In genomic region chr18:74310411-74310810, GRCh38 we compare ENCODE assay signal across 8 cellular contexts. TPM values are rescaled to one million over a fixed set of nuclear protein-coding genes. Genes with fewer than 3 reads are reported as not detected.
DNase-seq lines count a peak whose midpoint lies in the region; ATAC-seq and TF ChIP-seq lines count a peak whose summit lies in the region.

No MANE protein-coding gene starts in this region.

- ATAC-seq in GM18867 (IDR thresholded peaks at IDR 0.05; ENCODE audit: unreplicated experiment) (peak; percentile 96), left lung (peak; percentile 94)
- ATAC-seq in activated CD8-positive, alpha-beta T cell treated with anti-CD3 and anti-CD28 coated beads for 36 hours = peak; percentile 91

- CTCF ChIA-PET in activated CD8-positive, alpha-beta T cell treated with anti-CD3 and anti-CD28 coated beads for 36 hours (lab: Charles Lee) = interaction anchor here (0.6 to 2.5 kb wide), 10 partner anchors 11 to 189 kb away, joined by 3 to 13 read pairs (median 5); no protein-coding TSS in a partner anchor

- H3K27ac ChIP-seq in HL-60 (replicated peaks) = no peak overlapping the region
- no peak overlapping the region for H3K27ac ChIP-seq in left lung

- intact Hi-C loops in activated CD8-positive, alpha-beta T cell treated with anti-CD3 and anti-CD28 coated beads for 36 hours (cut with micrococcal nuclease) = no loop called here
- intact Hi-C loops in left lung (cut with DNase I) = no loop called here

- DNase-seq in AG20443 (ENCODE audit: low spot score) = peak; percentile 48
- DNase-seq in HL-60 (ENCODE audit: low read depth in 1 of 2, low spot score in 1 of 2) = peak in 1 of 2 experiments; percentile 63
- peak; percentile 20 for DNase-seq in activated CD8-positive, alpha-beta T cell treated with anti-CD3 and anti-CD28 coated beads for 36 hours
- DNase-seq in left lung = no peak
- no peak for DNase-seq in NCI-H187 treated with DMSO at 0.1 percent for 48 hours (lab: John Stamatoyannopoulos, UW)
- no peak for DNase-seq in G401 (ENCODE audit: low spot score)
- DNase-seq in NCI-H1930 (lab: John Stamatoyannopoulos, UW) = no peak

- no peak overlapping the region for H3K4me3 Mint-ChIP-seq in activated CD8-positive, alpha-beta T cell treated with anti-CD3 and anti-CD28 coated beads for 36 hours

- H3K4me3 ChIP-seq in HL-60 (replicated peaks; ENCODE audit: insufficient read depth, low read length) (no peak overlapping the region), left lung (no peak overlapping the region)

- TF ChIP-seq CTCF in HL-60 (IDR thresholded peaks at IDR 0.05; ENCODE audit: insufficient read depth, low read length) = peak; percentile 19
- peak; percentile 42 for TF ChIP-seq CTCF in activated CD8-positive, alpha-beta T cell treated with anti-CD3 and anti-CD28 coated beads for 36 hours (IDR thresholded peaks at IDR 0.05)
- peak in 1 of 2 donors; percentile 51 for TF ChIP-seq CTCF in left lung (IDR thresholded peaks at IDR 0.05)

- H3K27ac Mint-ChIP-seq in activated CD8-positive, alpha-beta T cell treated with anti-CD3 and anti-CD28 coated beads for 36 hours = no peak overlapping the region

- H3K9me3 ChIP-seq in left lung = no peaks in the 10 kb centered on the region

- no peaks in the 10 kb centered on the region for H3K36me3 Mint-ChIP-seq in activated CD8-positive, alpha-beta T cell treated with anti-CD3 and anti-CD28 coated beads for 36 hours (ENCODE audit: low read depth)

- POLR2A ChIA-PET in activated CD8-positive, alpha-beta T cell treated with anti-CD3 and anti-CD28 coated beads for 36 hours (lab: Charles Lee) = no interaction called here

- no peaks in the 10 kb centered on the region for H3K9me3 Mint-ChIP-seq in activated CD8-positive, alpha-beta T cell treated with anti-CD3 and anti-CD28 coated beads for 36 hours

- no peaks in the 10 kb centered on the region for H3K36me3 ChIP-seq in left lung

- no peaks in the 10 kb centered on the region for H3K4me1 ChIP-seq in left lung

- H3K4me1 Mint-ChIP-seq in activated CD8-positive, alpha-beta T cell treated with anti-CD3 and anti-CD28 coated beads for 36 hours (ENCODE audit: low read depth) = peaks cover 2% of the 10 kb centered on the region

- H3K27me3 ChIP-seq in HL-60 (ENCODE audit: insufficient read depth, poor library complexity, severe bottlenecking) (peaks cover 7% of the 10 kb centered on the region), left lung (no peaks in the 10 kb centered on the region)

- peaks cover 24% of the 10 kb centered on the region for H3K27me3 Mint-ChIP-seq in activated CD8-positive, alpha-beta T cell treated with anti-CD3 and anti-CD28 coated beads for 36 hours

- in situ Hi-C loops in G401 (cut with HindIII; ENCODE audit: low sequenced_read_pairs) = no loop called here

RNA-seq across cellular contexts. Expression of gene C18orf63, which starts 5.2 kb away (rescaled TPM):
- total RNA-seq in activated CD8-positive, alpha-beta T cell treated with anti-CD3 and anti-CD28 coated beads for 36 hours = not detected
- total RNA-seq in left lung = under 1 TPM; 0.16 to 0.26 TPM
- not detected in 2 replicates for total RNA-seq in G401 (2014; rRNA removed; shearing (Covaris generic))

RNA-seq across cellular contexts. Expression of gene CYB5A, which starts 18.6 kb away (rescaled TPM):
- total RNA-seq in activated CD8-positive, alpha-beta T cell treated with anti-CD3 and anti-CD28 coated beads for 36 hours = 10 to 100 TPM; 60.2 to 62.4 TPM
- 100 to 1,000 TPM; 347 to 508 TPM for total RNA-seq in left lung
- not detected in 2 replicates for total RNA-seq in G401 (2014; rRNA removed; shearing (Covaris generic))

Comparison
In these comparisons a context has a peak if more than half of its experiments do, and no peak if none do; other contexts are left out.
1. DNase-seq: peak in AG20443 (single experiment) and activated CD8-positive, alpha-beta T cell treated with anti-CD3 and anti-CD28 coated beads for 36 hours (single experiment); none in left lung (0 of 2), NCI-H187 treated with DMSO at 0.1 percent for 48 hours (single experiment), G401 (single experiment) and NCI-H1930 (0 of 2).
2. RNA of gene CYB5A, which starts 18.6 kb away (total RNA-seq): 347 to 508 TPM in left lung and 60.2 to 62.4 TPM in activated CD8-positive, alpha-beta T cell treated with anti-CD3 and anti-CD28 coated beads for 36 hours; not detected in G401; every median in the first group is over 10 times any median in the second.
3. Peak in every context shown above with its lines, with median percentiles within 50 percentile points of each other: ATAC-seq.